Comparison of ENCODE assay signal across 10 cellular contexts in genomic region chr11:96158126-96158525, GRCh38.
DNase-seq lines count a peak whose midpoint lies in the region; ATAC-seq and TF ChIP-seq lines count a peak whose summit lies in the region.
"Had no signal": no experiment of that assay in that cellular context is flagged by ENCODE, and none has a peak within 500 bp of the region (broad histone marks: within the 10 kb centered on the region; RNA-seq: fewer than 3 reads in every experiment).

No MANE protein-coding gene starts in this region.

- 90% methylated on average over 1 of the region's 1 CpG; no CpG with 5 or more reads in 1 of the 2 experiments for WGBS in mesodermal cell (ENCODE audit: insufficient coverage in 2 of 2), 2 experiments

- H3K36me3 ChIP-seq in mesodermal cell (ENCODE audit: control insufficient read depth, insufficient read depth, low read length) (no peaks in the 10 kb centered on the region), subcutaneous abdominal adipose tissue (ENCODE audit: control insufficient read depth in 5 of 5, insufficient read depth in 5 of 5, low read length in 5 of 5) (no peaks in the 10 kb centered on the region)
- H3K36me3 ChIP-seq: MG63 had no signal

- H3K4me1 ChIP-seq in mesodermal cell (ENCODE audit: control insufficient read depth, insufficient read depth, low read length, poor library complexity, severe bottlenecking) = peaks cover 56% of the 10 kb centered on the region
- H3K4me1 ChIP-seq in subcutaneous abdominal adipose tissue (ENCODE audit: control insufficient read depth in 5 of 5, insufficient read depth in 5 of 5, low read length in 5 of 5) = peaks cover 19 to 58% (median 55%) of the 10 kb centered on the region in 5 donors

- intact Hi-C loops in activated CD8-positive, alpha-beta T cell treated with anti-CD3 and anti-CD28 coated beads for 36 hours (cut with micrococcal nuclease) = no loop called here
- intact Hi-C loops in activated T-helper 1 cell treated with anti-CD3 and anti-CD28 coated beads, Interleukin-12 subunit alpha, Interleukin-12 subunit beta, Interleukin-2, Interleukin-4 antibody, amounts not matched to agents 30 ng/mL and 10 ng/mL and 1 ng/mL, durations not matched to agents 14 hours and 24 hours and 36 hours (cut with micrococcal nuclease) = no loop called here

- H3K9me3 ChIP-seq in mesodermal cell (ENCODE audit: control insufficient read depth, low read length) = no peaks in the 10 kb centered on the region
- H3K9me3 ChIP-seq in subcutaneous abdominal adipose tissue (ENCODE audit: control insufficient read depth in 5 of 5, low read length in 5 of 5) = no peaks in the 10 kb centered on the region
- H3K9me3 ChIP-seq: MG63, testis had no signal

- no peak for TF ChIP-seq CTCF in activated CD8-positive, alpha-beta T cell treated with anti-CD3 and anti-CD28 coated beads for 36 hours (IDR thresholded peaks at IDR 0.05)

- no peaks in the 10 kb centered on the region for H3K9me3 Mint-ChIP-seq in activated CD8-positive, alpha-beta T cell treated with anti-CD3 and anti-CD28 coated beads for 36 hours
- H3K9me3 Mint-ChIP-seq in activated CD8-positive, alpha-beta T cell treated with anti-CD3 and anti-CD28 coated beads, Interleukin-2, amount 10 ng/mL, durations not matched to agents 7 days and 5 days (ENCODE audit: insufficient read depth) = no peaks in the 10 kb centered on the region
- H3K9me3 Mint-ChIP-seq in activated T-helper 1 cell treated with anti-CD3 and anti-CD28 coated beads, Interleukin-12 subunit alpha, Interleukin-12 subunit beta, Interleukin-2, Interleukin-4 antibody, amounts not matched to agents 30 ng/mL and 10 ng/mL and 1 ng/mL, durations not matched to agents 14 hours and 24 hours and 36 hours = no peaks in the 10 kb centered on the region

- H3K4me1 Mint-ChIP-seq in activated CD8-positive, alpha-beta T cell treated with anti-CD3 and anti-CD28 coated beads for 36 hours (ENCODE audit: low read depth) = peaks cover 61% of the 10 kb centered on the region
- H3K4me1 Mint-ChIP-seq in activated CD8-positive, alpha-beta T cell treated with anti-CD3 and anti-CD28 coated beads, Interleukin-2, amount 10 ng/mL, durations not matched to agents 7 days and 5 days (ENCODE audit: low read depth) = peaks cover 31% of the 10 kb centered on the region
- peaks cover 48% of the 10 kb centered on the region for H3K4me1 Mint-ChIP-seq in activated T-helper 1 cell treated with anti-CD3 and anti-CD28 coated beads, Interleukin-12 subunit alpha, Interleukin-12 subunit beta, Interleukin-2, Interleukin-4 antibody, amounts not matched to agents 30 ng/mL and 10 ng/mL and 1 ng/mL, durations not matched to agents 14 hours and 24 hours and 36 hours (ENCODE audit: low read depth)

- ATAC-seq in activated CD8-positive, alpha-beta T cell treated with anti-CD3 and anti-CD28 coated beads for 36 hours = no peak
- no peak for ATAC-seq in activated CD8-positive, alpha-beta T cell treated with anti-CD3 and anti-CD28 coated beads, Interleukin-2, amount 10 ng/mL, durations not matched to agents 7 days and 5 days
- ATAC-seq in HG02938 (IDR thresholded peaks at IDR 0.05; ENCODE audit: unreplicated experiment) = no peak

- CTCF ChIA-PET in activated CD8-positive, alpha-beta T cell treated with anti-CD3 and anti-CD28 coated beads for 36 hours (lab: Charles Lee) = interaction anchor here (0.7 to 1.6 kb wide), 4 partner anchors 9 to 103 kb away, joined by 3 to 4 read pairs (median 4); no protein-coding TSS in a partner anchor
- CTCF ChIA-PET in activated CD8-positive, alpha-beta T cell treated with anti-CD3 and anti-CD28 coated beads, Interleukin-2, amount 10 ng/mL, durations not matched to agents 7 days and 5 days (lab: Charles Lee) = interaction anchor here (1.1 to 1.3 kb wide), 3 partner anchors 14 to 236 kb away, joined by 3 to 4 read pairs (median 4); no protein-coding TSS in a partner anchor

- POLR2A ChIA-PET in activated CD8-positive, alpha-beta T cell treated with anti-CD3 and anti-CD28 coated beads for 36 hours (lab: Charles Lee) = no interaction called here
- POLR2A ChIA-PET in activated CD8-positive, alpha-beta T cell treated with anti-CD3 and anti-CD28 coated beads, Interleukin-2, amount 10 ng/mL, durations not matched to agents 7 days and 5 days (lab: Charles Lee) = interaction anchor here (0.5 kb wide), 1 partner anchor 156 kb away, joined by 3 read pairs; no protein-coding TSS in a partner anchor

- H3K4me3 ChIP-seq in mesodermal cell (ENCODE audit: extremely low read depth, insufficient read depth, low read length, poor library complexity, severe bottlenecking) (no peak overlapping the region), subcutaneous abdominal adipose tissue (ENCODE audit: low read depth in 1 of 5, low read length in 5 of 5) (no peak overlapping the region)
- H3K4me3 ChIP-seq: MG63, testis had no signal

- H3K27me3 Mint-ChIP-seq in activated CD8-positive, alpha-beta T cell treated with anti-CD3 and anti-CD28 coated beads for 36 hours = no peaks in the 10 kb centered on the region
- H3K27me3 Mint-ChIP-seq in activated CD8-positive, alpha-beta T cell treated with anti-CD3 and anti-CD28 coated beads, Interleukin-2, amount 10 ng/mL, durations not matched to agents 7 days and 5 days (ENCODE audit: low read depth) = no peaks in the 10 kb centered on the region
- H3K27me3 Mint-ChIP-seq in activated T-helper 1 cell treated with anti-CD3 and anti-CD28 coated beads, Interleukin-12 subunit alpha, Interleukin-12 subunit beta, Interleukin-2, Interleukin-4 antibody, amounts not matched to agents 30 ng/mL and 10 ng/mL and 1 ng/mL, durations not matched to agents 14 hours and 24 hours and 36 hours (ENCODE audit: insufficient read depth) = no peaks in the 10 kb centered on the region

- H3K27ac ChIP-seq in mesodermal cell (ENCODE audit: low read depth, low read length, severe bottlenecking) = peak overlapping the region; percentile 11
- peak overlapping the region; percentile 95 for H3K27ac ChIP-seq in subcutaneous abdominal adipose tissue (ENCODE audit: low read depth, low read length)

- no peaks in the 10 kb centered on the region for H3K27me3 ChIP-seq in subcutaneous abdominal adipose tissue (ENCODE audit: control insufficient read depth in 5 of 5, insufficient read depth in 4 of 5, low read length in 5 of 5)
- H3K27me3 ChIP-seq: MG63, testis had no signal

- peak overlapping the region; percentile 96 for H3K27ac Mint-ChIP-seq in activated CD8-positive, alpha-beta T cell treated with anti-CD3 and anti-CD28 coated beads for 36 hours
- no peak overlapping the region for H3K27ac Mint-ChIP-seq in activated CD8-positive, alpha-beta T cell treated with anti-CD3 and anti-CD28 coated beads, Interleukin-2, amount 10 ng/mL, durations not matched to agents 7 days and 5 days
- peak overlapping the region; percentile 58 for H3K27ac Mint-ChIP-seq in activated T-helper 1 cell treated with anti-CD3 and anti-CD28 coated beads, Interleukin-12 subunit alpha, Interleukin-12 subunit beta, Interleukin-2, Interleukin-4 antibody, amounts not matched to agents 30 ng/mL and 10 ng/mL and 1 ng/mL, durations not matched to agents 14 hours and 24 hours and 36 hours

- H3K9ac ChIP-seq in subcutaneous abdominal adipose tissue (ENCODE audit: low read length in 5 of 5) = no peak overlapping the region

- no peak overlapping the region for H3K4me3 Mint-ChIP-seq in activated CD8-positive, alpha-beta T cell treated with anti-CD3 and anti-CD28 coated beads for 36 hours
- H3K4me3 Mint-ChIP-seq in activated CD8-positive, alpha-beta T cell treated with anti-CD3 and anti-CD28 coated beads, Interleukin-2, amount 10 ng/mL, durations not matched to agents 7 days and 5 days = no peak overlapping the region
- no peak overlapping the region for H3K4me3 Mint-ChIP-seq in activated T-helper 1 cell treated with anti-CD3 and anti-CD28 coated beads, Interleukin-12 subunit alpha, Interleukin-12 subunit beta, Interleukin-2, Interleukin-4 antibody, amounts not matched to agents 30 ng/mL and 10 ng/mL and 1 ng/mL, durations not matched to agents 14 hours and 24 hours and 36 hours

- no peak for DNase-seq in activated CD8-positive, alpha-beta T cell treated with anti-CD3 and anti-CD28 coated beads for 36 hours
- no peak for DNase-seq in activated CD8-positive, alpha-beta T cell treated with anti-CD3 and anti-CD28 coated beads, Interleukin-2, amount 10 ng/mL, durations not matched to agents 7 days and 5 days
- DNase-seq in activated T-helper 1 cell treated with anti-CD3 and anti-CD28 coated beads, Interleukin-12 subunit alpha, Interleukin-12 subunit beta, Interleukin-2, Interleukin-4 antibody, amounts not matched to agents 30 ng/mL and 10 ng/mL and 1 ng/mL, durations not matched to agents 14 hours and 24 hours and 36 hours (ENCODE audit: low spot score) = no peak
- DNase-seq in NCI-H524 treated with DMSO at 0.1 percent for 48 hours (lab: John Stamatoyannopoulos, UW) (no peak), NCI-H128 (lab: John Stamatoyannopoulos, UW; ENCODE audit: unreplicated experiment) (no peak)
- DNase-seq: MG63, testis had no signal

- H3K36me3 Mint-ChIP-seq in activated CD8-positive, alpha-beta T cell treated with anti-CD3 and anti-CD28 coated beads for 36 hours (ENCODE audit: low read depth) = peaks cover 12% of the 10 kb centered on the region
- peaks cover 9% of the 10 kb centered on the region for H3K36me3 Mint-ChIP-seq in activated CD8-positive, alpha-beta T cell treated with anti-CD3 and anti-CD28 coated beads, Interleukin-2, amount 10 ng/mL, durations not matched to agents 7 days and 5 days (ENCODE audit: low read depth)
- peaks cover 1% of the 10 kb centered on the region for H3K36me3 Mint-ChIP-seq in activated T-helper 1 cell treated with anti-CD3 and anti-CD28 coated beads, Interleukin-12 subunit alpha, Interleukin-12 subunit beta, Interleukin-2, Interleukin-4 antibody, amounts not matched to agents 30 ng/mL and 10 ng/mL and 1 ng/mL, durations not matched to agents 14 hours and 24 hours and 36 hours (ENCODE audit: low read depth)
